18 cellular contexts compared by ENCODE assay signal in genomic region chr1:8777867-8778266, GRCh38. TPM values are rescaled to one million over a fixed set of nuclear protein-coding genes. Genes with fewer than 3 reads are reported as not detected.
DNase-seq lines count a peak whose midpoint lies in the region; ATAC-seq and TF ChIP-seq lines count a peak whose summit lies in the region.
"Had no signal": no experiment of that assay in that cellular context is flagged by ENCODE, and none has a peak within 500 bp of the region (broad histone marks: within the 10 kb centered on the region; RNA-seq: fewer than 3 reads in every experiment).

No MANE protein-coding gene starts in this region.

- H3K4me3 ChIP-seq in cardiac muscle cell = no peak overlapping the region
- no peak overlapping the region for H3K4me3 ChIP-seq in right cardiac atrium (ENCODE audit: low read length)
- no peak overlapping the region for H3K4me3 ChIP-seq in RWPE2 (ENCODE audit: severe bottlenecking)
- no peak overlapping the region for H3K4me3 ChIP-seq in epithelial cell of esophagus (ENCODE audit: low read length)
- H3K4me3 ChIP-seq: GM23248 had no signal

- no peak overlapping the region for H3K27ac Mint-ChIP-seq in stimulated activated effector memory CD8-positive, alpha-beta T cell treated with anti-CD3 and anti-CD28 coated beads, Interleukin-12 subunit alpha, Interleukin-12 subunit beta, amount 100 ng/mL, for 72 hours
- H3K27ac Mint-ChIP-seq: H9 had no signal

- ATAC-seq in right cardiac atrium (no peak), RWPE2 (ENCODE audit: low read depth) (0 out of 3 replicates have a peak, but pooled peaks have one; percentile 35), HG02763 (IDR thresholded peaks at IDR 0.05; ENCODE audit: unreplicated experiment) (no peak)
- peak; percentile 52 for ATAC-seq in stimulated activated effector memory CD8-positive, alpha-beta T cell treated with anti-CD3 and anti-CD28 coated beads, Interleukin-12 subunit alpha, Interleukin-12 subunit beta, amount 100 ng/mL, for 72 hours
- ATAC-seq: HCT116 had no signal

- peak overlapping the region; percentile 45 for H3K27ac ChIP-seq in cardiac muscle cell
- no peak overlapping the region for H3K27ac ChIP-seq in right cardiac atrium (ENCODE audit: low read length)
- H3K27ac ChIP-seq in RWPE2 (ENCODE audit: poor library complexity, severe bottlenecking) = no peak overlapping the region
- H3K27ac ChIP-seq: GM23248 had no signal

- H3K4me1 ChIP-seq in cardiac muscle cell (ENCODE audit: low read depth) (peaks cover 14% of the 10 kb centered on the region), right cardiac atrium (ENCODE audit: control insufficient read depth, insufficient read depth, low read length) (peaks cover 5% of the 10 kb centered on the region), RWPE2 (ENCODE audit: insufficient read depth, poor library complexity, severe bottlenecking) (no peaks in the 10 kb centered on the region)

- H3K9me3 Mint-ChIP-seq in stimulated activated effector memory CD8-positive, alpha-beta T cell treated with anti-CD3 and anti-CD28 coated beads, Interleukin-12 subunit alpha, Interleukin-12 subunit beta, amount 100 ng/mL, for 72 hours = no peaks in the 10 kb centered on the region
- H3K9me3 Mint-ChIP-seq: H9 had no signal

- TF ChIP-seq CTCF in cardiac muscle cell (IDR thresholded peaks at IDR 0.05; ENCODE audit: low read depth, low read length) = no peak
- TF ChIP-seq CTCF in RWPE2 (IDR thresholded peaks at IDR 0.05; ENCODE audit: poor library complexity, severe bottlenecking) = no peak
- TF ChIP-seq CTCF in epithelial cell of esophagus (IDR thresholded peaks at IDR 0.05; ENCODE audit: insufficient read depth, low read depth, low read length, missing control alignments) = no peak

- no peaks in the 10 kb centered on the region for H3K9me3 ChIP-seq in cardiac muscle cell (ENCODE audit: low read depth)
- no peaks in the 10 kb centered on the region for H3K9me3 ChIP-seq in right cardiac atrium (ENCODE audit: control insufficient read depth, low read length)
- no peaks in the 10 kb centered on the region for H3K9me3 ChIP-seq in RWPE2 (ENCODE audit: severe bottlenecking)

- H3K4me3 Mint-ChIP-seq in stimulated activated effector memory CD8-positive, alpha-beta T cell treated with anti-CD3 and anti-CD28 coated beads, Interleukin-12 subunit alpha, Interleukin-12 subunit beta, amount 100 ng/mL, for 72 hours = no peak overlapping the region
- H3K4me3 Mint-ChIP-seq: CD4-positive, alpha-beta memory T cell; H9 had no signal

- H3K4me1 Mint-ChIP-seq in stimulated activated effector memory CD8-positive, alpha-beta T cell treated with anti-CD3 and anti-CD28 coated beads, Interleukin-12 subunit alpha, Interleukin-12 subunit beta, amount 100 ng/mL, for 72 hours = peaks cover 16% of the 10 kb centered on the region

- no peaks in the 10 kb centered on the region for H3K36me3 Mint-ChIP-seq in stimulated activated effector memory CD8-positive, alpha-beta T cell treated with anti-CD3 and anti-CD28 coated beads, Interleukin-12 subunit alpha, Interleukin-12 subunit beta, amount 100 ng/mL, for 72 hours

- H3K27me3 ChIP-seq in cardiac muscle cell (no peaks in the 10 kb centered on the region), right cardiac atrium (ENCODE audit: control insufficient read depth, insufficient read depth) (no peaks in the 10 kb centered on the region), RWPE2 (ENCODE audit: insufficient read depth, poor library complexity, severe bottlenecking) (no peaks in the 10 kb centered on the region)

- intact Hi-C loops in right cardiac atrium (cut with DNase I) = no loop called here

- no peak for DNase-seq in cardiac muscle cell (ENCODE audit: low read depth in 1 of 2, low spot score in 1 of 2)
- DNase-seq in right cardiac atrium = no peak
- DNase-seq in RWPE2 (ENCODE audit: low spot score) = no peak
- DNase-seq in epithelial cell of esophagus (ENCODE audit: low read depth) = peak; percentile 28
- DNase-seq in stimulated activated effector memory CD8-positive, alpha-beta T cell treated with anti-CD3 and anti-CD28 coated beads, Interleukin-12 subunit alpha, Interleukin-12 subunit beta, amount 100 ng/mL, for 72 hours (ENCODE audit: low spot score in 2 of 2) = no peak
- DNase-seq in NCI-H1048 (lab: John Stamatoyannopoulos, UW) = no peak
- DNase-seq in putamen (ENCODE audit: low spot score) = no peak
- DNase-seq: 8988T; C1 segment of cervical spinal cord; Calu3; CD4-positive, alpha-beta memory T cell; COR-L47; DMS53; DMS79 treated with DMSO at 0.1 percent for 48 hours; GM23248; H9 had no signal

- H3K36me3 ChIP-seq in cardiac muscle cell = no peaks in the 10 kb centered on the region
- no peaks in the 10 kb centered on the region for H3K36me3 ChIP-seq in RWPE2 (ENCODE audit: low read depth)

RNA-seq across cellular contexts. Expression of gene RERE, which starts 39.6 kb away (rescaled TPM):
- total RNA-seq in cardiac muscle cell (59.5 and 81.0 TPM in 2 replicates), right cardiac atrium (100 to 1,000 TPM; 155 to 175 (median 162) TPM)
- polyA plus RNA-seq in cardiac muscle cell (70.3 and 72.5 TPM in 2 replicates), right cardiac atrium (72.4 TPM)

Comparison
In these comparisons a context has a peak if more than half of its experiments do, and no peak if none do; other contexts are left out.
1. ATAC-seq: peak in RWPE2 (single experiment) and stimulated activated effector memory CD8-positive, alpha-beta T cell treated with anti-CD3 and anti-CD28 coated beads, Interleukin-12 subunit alpha, Interleukin-12 subunit beta, amount 100 ng/mL, for 72 hours (single experiment); none in right cardiac atrium (0 of 2) and HG02763 (single experiment).